ENCODE assay signal across 7 cellular contexts in the genomic region with DNA sequence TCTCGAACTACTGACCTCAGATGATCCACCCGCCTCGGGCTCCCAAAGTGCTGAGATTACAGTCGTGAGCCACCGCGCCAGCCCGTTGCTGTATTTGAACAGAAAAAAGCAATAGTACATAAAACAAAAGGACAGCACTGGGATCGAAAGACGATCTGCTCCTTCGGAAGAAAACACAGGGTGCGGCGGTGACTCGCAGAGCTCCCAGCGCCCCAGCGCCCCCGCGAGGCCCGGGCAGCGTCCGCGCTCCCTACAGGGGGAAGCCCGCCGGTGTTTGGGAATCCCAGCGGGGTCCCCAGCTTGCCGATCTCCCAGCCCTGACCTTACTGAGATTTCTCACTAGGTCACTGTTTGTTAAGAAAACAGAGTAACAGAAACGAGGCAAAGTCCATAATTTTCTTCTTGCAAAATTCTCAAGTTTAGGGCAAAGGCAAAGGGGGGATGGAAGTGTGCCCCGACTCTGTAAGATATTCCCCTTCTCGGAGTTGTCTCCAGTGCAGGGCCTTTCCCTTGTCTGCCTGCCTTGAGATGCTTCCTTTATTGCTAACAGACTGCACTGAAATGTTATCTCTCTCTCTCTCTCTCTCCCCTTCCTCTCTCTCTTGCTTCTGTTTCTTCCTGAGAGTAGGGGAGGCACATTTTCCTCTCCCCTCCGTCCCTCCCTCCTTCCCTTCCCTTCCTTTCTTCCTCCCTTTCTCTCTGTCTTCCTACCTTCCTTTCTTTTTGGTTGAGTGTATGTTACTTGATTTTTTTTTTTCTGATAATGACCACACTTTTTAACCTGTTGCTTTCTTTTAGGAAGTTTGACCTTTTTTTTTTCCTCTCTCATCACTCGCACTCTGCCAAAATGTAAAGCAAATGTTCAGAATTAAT.
A peak's percentile ranks its signal among the peaks of the same experiment; 100 is the strongest.
DNase-seq lines count a peak whose midpoint lies in the region; ATAC-seq lines count a peak whose summit lies in the region.

No MANE protein-coding gene starts in this region.

- H3K4me3 Mint-ChIP-seq in activated naive CD4-positive, alpha-beta T cell treated with anti-CD3 and anti-CD28 coated beads for 36 hours, result peak overlapping the region; percentile 70

- intact Hi-C loops in activated naive CD4-positive, alpha-beta T cell treated with anti-CD3 and anti-CD28 coated beads for 36 hours (cut with micrococcal nuclease), result loop anchor here (1.0 to 10.0 kb wide), 6 partner anchors 11 to 562 kb away; no protein-coding TSS in a partner anchor
- intact Hi-C loops in Right ventricle myocardium superior (cut with DNase I), result no loop called here
- intact Hi-C loops in posterior cingulate gyrus (cut with DNase I), result no loop called here

- H3K36me3 Mint-ChIP-seq in activated naive CD4-positive, alpha-beta T cell treated with anti-CD3 and anti-CD28 coated beads for 36 hours (ENCODE audit: low read depth), result no peaks in the 10 kb centered on the region

- H3K27me3 Mint-ChIP-seq in activated naive CD4-positive, alpha-beta T cell treated with anti-CD3 and anti-CD28 coated beads for 36 hours (ENCODE audit: low read depth), result peaks cover 36% of the 10 kb centered on the region

- CTCF ChIA-PET in activated naive CD4-positive, alpha-beta T cell treated with anti-CD3 and anti-CD28 coated beads for 36 hours (lab: Charles Lee), result interaction anchor here (1.2 kb wide), 1 partner anchor 16 kb away, joined by 3 read pairs; no protein-coding TSS in a partner anchor

- DNase-seq in HuH-7.5 (ENCODE audit: low spot score), result peak; percentile 61
- DNase-seq in activated naive CD4-positive, alpha-beta T cell treated with anti-CD3 and anti-CD28 coated beads for 36 hours, result peak; percentile 76
- DNase-seq in Right ventricle myocardium superior, result peak; percentile 68
- peak in 6 of 10 donors; percentile 12 to 89 (median 32) for DNase-seq in posterior cingulate gyrus
- DNase-seq in DMS79 treated with DMSO at 0.1 percent for 48 hours (lab: John Stamatoyannopoulos, UW), result no peak

- H3K27ac Mint-ChIP-seq in activated naive CD4-positive, alpha-beta T cell treated with anti-CD3 and anti-CD28 coated beads for 36 hours, result peak overlapping the region; percentile 53

- no peaks in the 10 kb centered on the region for H3K9me3 Mint-ChIP-seq in activated naive CD4-positive, alpha-beta T cell treated with anti-CD3 and anti-CD28 coated beads for 36 hours

- ATAC-seq in GM18907 (IDR thresholded peaks at IDR 0.05; ENCODE audit: unreplicated experiment), result peak; percentile 60
- peak; percentile 88 for ATAC-seq in Right ventricle myocardium superior (ENCODE audit: poor library complexity)
- no peak for ATAC-seq in HG03196 (IDR thresholded peaks at IDR 0.05; ENCODE audit: unreplicated experiment)

- H3K4me1 Mint-ChIP-seq in activated naive CD4-positive, alpha-beta T cell treated with anti-CD3 and anti-CD28 coated beads for 36 hours (ENCODE audit: low read depth), result peaks cover 16% of the 10 kb centered on the region
